8 cellular contexts compared by ENCODE assay signal in the genomic region with DNA sequence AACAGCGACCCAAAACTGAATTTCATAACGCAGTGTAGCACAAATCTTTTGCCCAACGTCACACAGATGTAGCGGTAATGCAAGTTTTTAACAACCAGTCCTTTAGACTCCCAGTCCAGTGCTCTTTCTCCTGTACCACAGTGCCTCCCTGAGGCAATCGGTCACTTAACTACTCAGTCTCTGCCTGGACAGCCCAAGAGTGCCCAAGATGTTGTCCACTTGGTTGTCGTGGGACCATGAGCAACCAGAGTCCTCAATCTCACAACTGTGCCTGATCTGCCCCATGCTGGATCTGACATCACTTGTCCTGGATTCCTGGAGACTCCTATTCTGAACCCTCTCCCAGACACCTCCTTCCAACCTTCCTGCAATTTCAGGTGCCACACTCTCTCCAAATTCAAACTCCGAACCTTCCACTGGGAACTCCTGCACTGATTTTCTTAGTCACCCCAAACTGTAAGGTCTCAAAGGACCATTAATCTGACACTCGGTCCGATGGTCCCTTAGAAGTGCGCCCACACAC. TPM values are rescaled to one million over a fixed set of nuclear protein-coding genes. Genes with fewer than 3 reads are reported as not detected.
DNase-seq lines count a peak whose midpoint lies in the region; ATAC-seq and TF ChIP-seq lines count a peak whose summit lies in the region.

No MANE protein-coding gene starts in this region.

- 2% methylated on average over 10 of the region's 10 CpGs for WGBS in right cardiac atrium
- WGBS in sigmoid colon, 2 donors = 0 to 3% methylated on average over 10 of the region's 10 CpGs

- H3K4me1 ChIP-seq in right cardiac atrium (ENCODE audit: control insufficient read depth, insufficient read depth, low read length) (no peaks in the 10 kb centered on the region), sigmoid colon (peaks cover 0 to 16% (median 12%) of the 10 kb centered on the region in 4 donors)

- DNase-seq in AG09309 (ENCODE audit: low read depth) (no peak), HS-27A (ENCODE audit: low read depth) (peak; percentile 2), right cardiac atrium (no peak), sigmoid colon (no peak), putamen (ENCODE audit: low spot score) (no peak), amniotic stem cell (lab: John Stamatoyannopoulos, UW) (no peak)

- H3K27me3 Mint-ChIP-seq in activated naive CD8-positive, alpha-beta T cell = no peaks in the 10 kb centered on the region

- H3K9me3 ChIP-seq in right cardiac atrium (ENCODE audit: control insufficient read depth, low read length) (no peaks in the 10 kb centered on the region), sigmoid colon (no peaks in the 10 kb centered on the region)

- no peak for TF ChIP-seq POLR2A in sigmoid colon (IDR thresholded peaks at IDR 0.05)

- TF ChIP-seq EP300 in sigmoid colon (IDR thresholded peaks at IDR 0.05) = no peak

- H3K27ac ChIP-seq in right cardiac atrium (ENCODE audit: low read length) = peak overlapping the region; percentile 100
- H3K27ac ChIP-seq in sigmoid colon = peak overlapping the region; percentile 88 to 93 (median 92)

- H3K27me3 ChIP-seq in right cardiac atrium (ENCODE audit: control insufficient read depth, insufficient read depth) (no peaks in the 10 kb centered on the region), sigmoid colon (no peaks in the 10 kb centered on the region)

- H3K36me3 ChIP-seq in sigmoid colon = no peaks in the 10 kb centered on the region

- ATAC-seq in GM18867 (IDR thresholded peaks at IDR 0.05; ENCODE audit: unreplicated experiment) (peak; percentile 11), right cardiac atrium (peak; percentile 36 to 53)

- no peaks in the 10 kb centered on the region for H3K36me3 Mint-ChIP-seq in activated naive CD8-positive, alpha-beta T cell

- TF ChIP-seq CTCF in AG09309 (IDR thresholded peaks at IDR 0.05; ENCODE audit: control insufficient read depth, insufficient read depth, low read depth, low read length, missing control alignments) = peak; percentile 8
- TF ChIP-seq CTCF in sigmoid colon (IDR thresholded peaks at IDR 0.05) = no peak

- H3K9me3 Mint-ChIP-seq in activated naive CD8-positive, alpha-beta T cell (ENCODE audit: low read depth) = no peaks in the 10 kb centered on the region

- H3K4me3 Mint-ChIP-seq in activated naive CD8-positive, alpha-beta T cell = peak overlapping the region; percentile 98

- H3K27ac Mint-ChIP-seq in activated naive CD8-positive, alpha-beta T cell = peak overlapping the region; percentile 97

- H3K4me3 ChIP-seq in AG09309 (ENCODE audit: control insufficient read depth, low read depth, low read length) (peak overlapping the region; percentile 93), right cardiac atrium (ENCODE audit: low read length) (peak overlapping the region; percentile 63), sigmoid colon (peak overlapping the region; percentile 53 to 66 (median 63))

- peaks cover 24% of the 10 kb centered on the region for H3K4me1 Mint-ChIP-seq in activated naive CD8-positive, alpha-beta T cell (ENCODE audit: low read depth)

- intact Hi-C loops in right cardiac atrium (cut with DNase I) = no loop called here
- intact Hi-C loops in sigmoid colon (cut with DNase I) = loop anchor here (5.0 to 10.0 kb wide), 2 partner anchors 448 to 524 kb away; a partner anchor contains a TSS

RNA-seq across cellular contexts. Expression of a gene that starts 0.7 kb away (rescaled TPM):
- 10 to 100 TPM; 26.2 to 29.5 (median 26.5) TPM for total RNA-seq in right cardiac atrium
- 7.0 TPM for polyA plus RNA-seq in right cardiac atrium
- total RNA-seq in sigmoid colon = 10 to 100 TPM; 27.7 to 35.1 (median 32.5) TPM
- 10 to 100 TPM in 1 of 3 donors, 1 to 10 TPM in 2; 5.1 to 13.6 (median 6.0) TPM for polyA plus RNA-seq in sigmoid colon

RNA-seq across cellular contexts. Expression of a gene that starts 12.1 kb away (rescaled TPM):
- total RNA-seq in right cardiac atrium (10 to 100 TPM; 16.8 to 19.8 (median 18.6) TPM), sigmoid colon (10 to 100 TPM; 12.5 to 16.9 (median 14.4) TPM)
- polyA plus RNA-seq in right cardiac atrium (16.0 TPM), sigmoid colon (1 to 10 TPM; 1.8 to 8.2 (median 3.2) TPM)
